ENCODE assay signal across 38 cellular contexts in the genomic region with DNA sequence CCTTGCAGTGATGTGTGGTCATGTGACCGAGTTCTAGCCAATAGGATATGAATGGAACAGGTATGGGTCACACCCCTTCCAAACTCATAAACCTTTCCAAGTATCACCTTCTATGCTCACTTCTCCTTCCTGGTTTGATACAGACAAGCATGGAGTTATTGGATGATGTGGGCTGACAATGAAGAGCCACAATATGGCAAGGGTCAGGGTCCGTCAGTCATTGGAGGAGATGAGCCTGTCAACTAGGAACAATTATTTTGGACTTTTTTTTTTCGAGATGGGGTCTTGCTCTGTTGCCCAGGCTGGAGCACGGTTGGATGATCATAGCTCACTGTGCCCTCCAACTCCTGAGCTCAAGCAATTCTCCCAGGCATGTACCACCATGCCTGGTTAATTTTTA.
"Had no signal": no experiment of that assay in that cellular context is flagged by ENCODE, and none has a peak within 500 bp of the region (broad histone marks: within the 10 kb centered on the region; RNA-seq: fewer than 3 reads in every experiment).

No MANE protein-coding gene starts in this region.

- H3K27ac ChIP-seq: ascending aorta, cardiac muscle cell, WERI-Rb-1 had no signal

- H3K36me3 ChIP-seq: ascending aorta, cardiac muscle cell, WERI-Rb-1 had no signal

- ATAC-seq: activated CD8-positive, alpha-beta T cell treated with anti-CD3 and anti-CD28 coated beads for 36 hours; activated naive CD8-positive, alpha-beta T cell treated with anti-CD3 and anti-CD28 coated beads, Interleukin-2, amount 50 U/mL, for 24 hours; activated T-cell treated with anti-CD3 and anti-CD28 coated beads, Interleukin-2, amount 50 U/mL, for 4 hours; activated T-cell treated with anti-CD3 and anti-CD28 coated beads, Interleukin-2, amount 50 U/mL, for 72 hours; activated T-helper 17 cell treated with anti-CD3 and anti-CD28 coated beads, Interleukin-2, amount 50 U/mL, for 72 hours had no signal

- H3K36me3 Mint-ChIP-seq: activated naive CD8-positive, alpha-beta T cell; activated naive CD8-positive, alpha-beta T cell treated with anti-CD3 and anti-CD28 coated beads, Interleukin-2, amount 10 ng/mL, durations not matched to agents 7 days and 5 days had no signal

- DNase-seq: activated B cell treated with CpG ODN at 0.5 μM for 24 hours; activated CD4-positive, alpha-beta memory T cell treated with anti-CD3 and anti-CD28 coated beads for 36 hours; activated CD4-positive, alpha-beta T cell treated with anti-CD3 and anti-CD28 coated beads for 4 hours; activated CD4-positive, alpha-beta T cell treated with anti-CD3 and anti-CD28 coated beads, Interleukin-2, amount 10 ng/mL, durations not matched to agents 24 days and 14 days; activated CD4-positive, alpha-beta T cell treated with anti-CD3 and anti-CD28 coated beads, Interleukin-2, amount 50 U/mL, for 1 hour; activated CD4-positive, alpha-beta T cell treated with anti-CD3 and anti-CD28 coated beads, Interleukin-2, amount 50 U/mL, for 4 hours; activated CD4-positive, CD25-positive, alpha-beta regulatory T cell treated with anti-CD3 and anti-CD28 coated beads, Interleukin-2, amount 50 U/mL, for 72 hours; activated CD8-positive, alpha-beta memory T cell treated with anti-CD3 and anti-CD28 coated beads, Interleukin-2, amount 50 U/mL, for 4 hours; activated CD8-positive, alpha-beta T cell treated with anti-CD3 and anti-CD28 coated beads for 36 hours; activated effector memory CD4-positive, alpha-beta T cell treated with anti-CD3 and anti-CD28 coated beads, Interleukin-2, amount 50 U/mL, for 16 hours; activated gamma-delta T cell treated with Interleukin-2 at 50 U/mL for 16 hours; activated naive CD4-positive, alpha-beta T cell; activated naive CD4-positive, alpha-beta T cell treated with anti-CD3 and anti-CD28 coated beads for 36 hours; activated naive CD4-positive, alpha-beta T cell treated with anti-CD3 and anti-CD28 coated beads, Interleukin-2, amount 50 U/mL, for 16 hours; activated naive CD8-positive, alpha-beta T cell treated with anti-CD3 and anti-CD28 coated beads, Interleukin-2, amount 10 ng/mL, durations not matched to agents 7 days and 5 days; activated naive CD8-positive, alpha-beta T cell treated with anti-CD3 and anti-CD28 coated beads, Interleukin-2, amount 50 U/mL, for 24 hours; activated T-cell treated with anti-CD3 and anti-CD28 coated beads for 4 hours; activated T-cell treated with anti-CD3 and anti-CD28 coated beads, Interleukin-2, amount 50 U/mL, for 1 hour; activated T-cell treated with anti-CD3 and anti-CD28 coated beads, Interleukin-2, amount 50 U/mL, for 4 hours; activated T-cell treated with anti-CD3 and anti-CD28 coated beads, Interleukin-2, amount 50 U/mL, for 72 hours; amygdala; anterior cingulate cortex; caudate nucleus; cerebellar nuclear complex; T-helper 1 cell; T-helper 2 cell; T-helper 9 cell; WERI-Rb-1 had no signal

- FAIRE-seq: bronchial epithelial cell, TTC549 had no signal

- H3K27me3 ChIP-seq: ascending aorta, cardiac muscle cell had no signal

- H3K27ac Mint-ChIP-seq: activated B cell treated with CpG ODN at 0.5 μM for 24 hours; activated CD4-positive, alpha-beta memory T cell treated with anti-CD3 and anti-CD28 coated beads for 36 hours; activated CD4-positive, alpha-beta T cell treated with anti-CD3 and anti-CD28 coated beads, Interleukin-2, amount 10 ng/mL, durations not matched to agents 24 days and 14 days; activated CD8-positive, alpha-beta T cell treated with anti-CD3 and anti-CD28 coated beads for 36 hours; activated naive CD4-positive, alpha-beta T cell treated with anti-CD3 and anti-CD28 coated beads for 36 hours; activated naive CD8-positive, alpha-beta T cell; activated naive CD8-positive, alpha-beta T cell treated with anti-CD3 and anti-CD28 coated beads, Interleukin-2, amount 10 ng/mL, durations not matched to agents 7 days and 5 days; activated naive CD8-positive, alpha-beta T cell treated with anti-CD3 and anti-CD28 coated beads, Interleukin-2, amount 50 U/mL, for 24 hours; activated T-cell treated with anti-CD3 and anti-CD28 coated beads, Interleukin-2, amount 50 U/mL, for 72 hours; activated T-helper 1 cell treated with anti-CD3 and anti-CD28 coated beads, Interleukin-12 subunit alpha, Interleukin-12 subunit beta, Interleukin-2, Interleukin-4 antibody, amounts not matched to agents 30 ng/mL and 10 ng/mL and 1 ng/mL, durations not matched to agents 14 hours and 24 hours and 36 hours; activated T-helper 17 cell treated with anti-CD3 and anti-CD28 coated beads, Interleukin-2, amount 50 U/mL, for 72 hours; brain; T-helper 1 cell treated with Interleukin-12 subunit alpha and Interleukin-12 subunit beta and Interleukin-4 antibody, amounts not matched to agents 30 μg/mL and 1 μg/mL, for 36 hours; T-helper 2 cell treated with Interferon-gamma antibody and Interleukin-4, amounts not matched to agents 5 μg/mL and 100 μg/mL, for 36 hours had no signal

- H3K4me1 ChIP-seq: ascending aorta had no signal

- H3K4me3 ChIP-seq: ascending aorta, cardiac muscle cell had no signal
